Comparison of ENCODE assay signal across 12 cellular contexts in genomic region chr1:152359906-152360305, GRCh38. TPM values are rescaled to one million over a fixed set of nuclear protein-coding genes. Genes with fewer than 3 reads are reported as not detected.
"Had no signal": no experiment of that assay in that cellular context is flagged by ENCODE, and none has a peak within 500 bp of the region (broad histone marks: within the 10 kb centered on the region; RNA-seq: fewer than 3 reads in every experiment).

TSS of gene FLG2 (minus strand) at chr1:152360006. CDS start at chr1:152358884, 1,122 bp downstream.

- H3K27ac ChIP-seq: GM23248, HL-60 had no signal

- H3K4me3 ChIP-seq: GM23248, HAP-1 had no signal

- H2AFZ ChIP-seq: GM23248 had no signal

- DNase-seq: GM23248, GOT3, H7, HFFc6, KBM-7 had no signal

- H3K9ac ChIP-seq: GM23248 had no signal

- H3K9me3 ChIP-seq: HAP-1 had no signal

- H3K36me3 ChIP-seq: HAP-1 had no signal

- H3K4me1 ChIP-seq: HAP-1 had no signal

- ATAC-seq: HCT116, HepG2 had no signal

RNA-seq across cellular contexts. Expression of gene FLG2, which starts in this region (rescaled TPM):
- total RNA-seq: GM23248, H4, H7, HepG2, HFFc6, HT1080 had no signal
- polyA plus RNA-seq: GM23248, HepG2, IgD-negative memory B cell had no signal
